Comparison of ENCODE assay signal across 24 cellular contexts in genomic region chr14:64401923-64402322, GRCh38.
"Had no signal": no experiment of that assay in that cellular context is flagged by ENCODE, and none has a peak within 500 bp of the region (broad histone marks: within the 10 kb centered on the region; RNA-seq: fewer than 3 reads in every experiment).

No MANE protein-coding gene starts in this region.

- H3K9me3 Mint-ChIP-seq: memory B cell, mesothelial cell of epicardium, natural killer cell, neural crest cell, type B pancreatic cell had no signal

- H3K4me3 Mint-ChIP-seq: memory B cell, mesothelial cell of epicardium, natural killer cell, neural crest cell, type B pancreatic cell had no signal

- DNase-seq: colonic mucosa; dorsolateral prefrontal cortex; effector CD8-positive, alpha-beta T cell; foreskin fibroblast; glutamatergic neuron; islet precursor cell; left lung; lower lobe of right lung; natural killer cell; ovary; right cardiac atrium; stimulated activated CD4-positive, alpha-beta T cell treated with anti-CD3 and anti-CD28 coated beads, Interleukin-2, amount 100 ng/mL, for 48 hours; stimulated activated naive CD4-positive, alpha-beta T cell treated with Interleukin-2 at 50 U/mL for 16 hours; thyroid gland; uterus had no signal

- H3K36me3 ChIP-seq: colonic mucosa, lower lobe of right lung, ovary, thyroid gland, uterus had no signal

- H3K4me2 ChIP-seq: smooth muscle cell had no signal

- H3K9me3 ChIP-seq: colonic mucosa, esophagus muscularis mucosa, gastroesophageal sphincter, left lung, lower lobe of right lung, ovary, thyroid gland, uterus had no signal

- H3K27ac ChIP-seq: colonic mucosa, dorsolateral prefrontal cortex, epithelial cell of prostate, esophagus muscularis mucosa, gastroesophageal sphincter, left lung, lower lobe of right lung, ovary, uterus had no signal

- H3K27me3 Mint-ChIP-seq: memory B cell, type B pancreatic cell had no signal

- ATAC-seq: gastroesophageal sphincter, left lung, natural killer cell, right cardiac atrium had no signal

- H3K4me1 ChIP-seq: colonic mucosa, lower lobe of right lung, uterus had no signal

- H3K4me3 ChIP-seq: colonic mucosa, dorsolateral prefrontal cortex, esophagus muscularis mucosa, gastroesophageal sphincter, left lung, lower lobe of right lung, ovary, smooth muscle cell, thyroid gland, uterus had no signal

- FAIRE-seq: endometrium had no signal

- H3K27ac Mint-ChIP-seq: memory B cell, mesothelial cell of epicardium, natural killer cell, type B pancreatic cell had no signal

- H3K36me3 Mint-ChIP-seq: natural killer cell had no signal

- H3K27me3 ChIP-seq: colonic mucosa, dorsolateral prefrontal cortex, esophagus muscularis mucosa, gastroesophageal sphincter, left lung, ovary, thyroid gland, uterus had no signal

- H3K4me1 Mint-ChIP-seq: mesothelial cell of epicardium, natural killer cell, neural crest cell had no signal
